In genomic region chr15:67109141-67110034, GRCh38 we compare ENCODE assay signal across 8 cellular contexts. TPM values are rescaled to one million over a fixed set of nuclear protein-coding genes. Genes with fewer than 3 reads are reported as not detected.
DNase-seq lines count a peak whose midpoint lies in the region; ATAC-seq and TF ChIP-seq lines count a peak whose summit lies in the region.

No MANE protein-coding gene starts in this region.

- WGBS in liver = 56% methylated on average over 18 of the region's 18 CpGs
- 52% methylated on average over 18 of the region's 18 CpGs for WGBS in urinary bladder

- no peaks in the 10 kb centered on the region for H3K27me3 Mint-ChIP-seq in activated naive CD4-positive, alpha-beta T cell treated with anti-CD3 and anti-CD28 coated beads, Interleukin-2, amount 50 U/mL, for 24 hours
- no peaks in the 10 kb centered on the region for H3K27me3 Mint-ChIP-seq in activated naive CD8-positive, alpha-beta T cell treated with anti-CD3 and anti-CD28 coated beads, Interleukin-2, amount 50 U/mL, for 24 hours

- no peak overlapping the region for H3K9ac ChIP-seq in liver (ENCODE audit: low read depth in 1 of 2, low read length in 2 of 2)

- H3K27me3 ChIP-seq in liver (ENCODE audit: control insufficient read depth in 4 of 4, insufficient read depth in 4 of 4, low read length in 3 of 4) = no peaks in the 10 kb centered on the region

- TF ChIP-seq RAD21 in liver (IDR thresholded peaks at IDR 0.05) = peak; percentile 8 to 43

- peaks cover 79% of the 10 kb centered on the region for H3K4me1 Mint-ChIP-seq in activated naive CD4-positive, alpha-beta T cell treated with anti-CD3 and anti-CD28 coated beads, Interleukin-2, amount 50 U/mL, for 24 hours
- H3K4me1 Mint-ChIP-seq in activated naive CD8-positive, alpha-beta T cell treated with anti-CD3 and anti-CD28 coated beads, Interleukin-2, amount 50 U/mL, for 24 hours = peaks cover 58% of the 10 kb centered on the region

- H3K36me3 ChIP-seq in liver (ENCODE audit: control insufficient read depth in 4 of 4, insufficient read depth in 3 of 4, low read depth in 1 of 4, low read length in 3 of 4) (no peaks in the 10 kb centered on the region), urinary bladder (ENCODE audit: insufficient read depth) (no peaks in the 10 kb centered on the region)

- H3K9me3 ChIP-seq in liver (ENCODE audit: control insufficient read depth in 4 of 4, low read length in 3 of 4) = no peaks in the 10 kb centered on the region

- ATAC-seq in HG03469 (IDR thresholded peaks at IDR 0.05; ENCODE audit: unreplicated experiment) = peak; percentile 42
- peak; percentile 41 for ATAC-seq in activated naive CD8-positive, alpha-beta T cell treated with anti-CD3 and anti-CD28 coated beads, Interleukin-2, amount 50 U/mL, for 24 hours
- ATAC-seq in HG02970 (IDR thresholded peaks at IDR 0.05; ENCODE audit: low FRiP score, unreplicated experiment) = no peak

- TF ChIP-seq CTCF in liver (IDR thresholded peaks at IDR 0.05; ENCODE audit: low read depth, low read length, missing input control) = no peak

- H3K4me3 Mint-ChIP-seq in activated naive CD4-positive, alpha-beta T cell treated with anti-CD3 and anti-CD28 coated beads, Interleukin-2, amount 50 U/mL, for 24 hours = no peak overlapping the region
- no peak overlapping the region for H3K4me3 Mint-ChIP-seq in activated naive CD8-positive, alpha-beta T cell treated with anti-CD3 and anti-CD28 coated beads, Interleukin-2, amount 50 U/mL, for 24 hours

- H3K27ac ChIP-seq in liver (ENCODE audit: low read depth in 1 of 2, low read length in 2 of 2) = peak overlapping the region; percentile 4 to 35
- H3K27ac ChIP-seq in urinary bladder (ENCODE audit: low read depth) = peak overlapping the region; percentile 38

- DNase-seq in activated naive CD4-positive, alpha-beta T cell treated with Interleukin-2 at 50 U/mL for 16 hours = no peak
- peak; percentile 52 for DNase-seq in activated naive CD8-positive, alpha-beta T cell treated with anti-CD3 and anti-CD28 coated beads, Interleukin-2, amount 50 U/mL, for 24 hours
- no peak for DNase-seq in NCI-H345 (lab: John Stamatoyannopoulos, UW)

- peak overlapping the region; percentile 56 for H3K27ac Mint-ChIP-seq in activated naive CD4-positive, alpha-beta T cell treated with anti-CD3 and anti-CD28 coated beads, Interleukin-2, amount 50 U/mL, for 24 hours
- H3K27ac Mint-ChIP-seq in activated naive CD8-positive, alpha-beta T cell treated with anti-CD3 and anti-CD28 coated beads, Interleukin-2, amount 50 U/mL, for 24 hours = peak overlapping the region; percentile 59

- H3K4me3 ChIP-seq in liver (ENCODE audit: low read depth in 1 of 3, low read length in 3 of 3) (no peak overlapping the region), urinary bladder (ENCODE audit: low read depth, low read length) (no peak overlapping the region)

- H3K36me3 Mint-ChIP-seq in activated naive CD4-positive, alpha-beta T cell treated with anti-CD3 and anti-CD28 coated beads, Interleukin-2, amount 50 U/mL, for 24 hours = peaks cover 11% of the 10 kb centered on the region
- peaks cover 15% of the 10 kb centered on the region for H3K36me3 Mint-ChIP-seq in activated naive CD8-positive, alpha-beta T cell treated with anti-CD3 and anti-CD28 coated beads, Interleukin-2, amount 50 U/mL, for 24 hours (ENCODE audit: low read depth)

- H3K4me1 ChIP-seq in liver (ENCODE audit: control insufficient read depth in 4 of 4, insufficient read depth in 4 of 4, low read length in 3 of 4) (peaks cover 9 to 29% (median 19%) of the 10 kb centered on the region in 4 donors), urinary bladder (ENCODE audit: insufficient read depth) (peaks cover 5% of the 10 kb centered on the region)

- H3K9me3 Mint-ChIP-seq in activated naive CD4-positive, alpha-beta T cell treated with anti-CD3 and anti-CD28 coated beads, Interleukin-2, amount 50 U/mL, for 24 hours = no peaks in the 10 kb centered on the region
- peaks cover 10% of the 10 kb centered on the region for H3K9me3 Mint-ChIP-seq in activated naive CD8-positive, alpha-beta T cell treated with anti-CD3 and anti-CD28 coated beads, Interleukin-2, amount 50 U/mL, for 24 hours

TF ChIP-seq in liver, 16 proteins besides CTCF, POLR2A, EP300 and RAD21:
- TF ChIP-seq RXRA (IDR thresholded peaks at IDR 0.05) (peak; percentile 90 to 97), SP1 (IDR thresholded peaks at IDR 0.05) (peak; percentile 17), REST (IDR thresholded peaks at IDR 0.05) (no peak), ZBTB33 (IDR thresholded peaks at IDR 0.05) (no peak), FOXA2 (IDR thresholded peaks at IDR 0.05) (no peak), ATF3 (IDR thresholded peaks at IDR 0.05) (no peak)

RNA-seq across cellular contexts. Expression of gene SMAD3, which starts 44.0 kb away (rescaled TPM):
- 10 to 100 TPM in 1 of 2 donors, 1 to 10 TPM in 1; 4.0 to 12.2 TPM for total RNA-seq in liver
- polyA plus RNA-seq in liver = 1 to 10 TPM; 5.2 to 5.7 TPM
- total RNA-seq in urinary bladder = 31.2 TPM
- 28.3 TPM for polyA plus RNA-seq in urinary bladder
